ENCODE assay signal across 16 cellular contexts in the genomic region with DNA sequence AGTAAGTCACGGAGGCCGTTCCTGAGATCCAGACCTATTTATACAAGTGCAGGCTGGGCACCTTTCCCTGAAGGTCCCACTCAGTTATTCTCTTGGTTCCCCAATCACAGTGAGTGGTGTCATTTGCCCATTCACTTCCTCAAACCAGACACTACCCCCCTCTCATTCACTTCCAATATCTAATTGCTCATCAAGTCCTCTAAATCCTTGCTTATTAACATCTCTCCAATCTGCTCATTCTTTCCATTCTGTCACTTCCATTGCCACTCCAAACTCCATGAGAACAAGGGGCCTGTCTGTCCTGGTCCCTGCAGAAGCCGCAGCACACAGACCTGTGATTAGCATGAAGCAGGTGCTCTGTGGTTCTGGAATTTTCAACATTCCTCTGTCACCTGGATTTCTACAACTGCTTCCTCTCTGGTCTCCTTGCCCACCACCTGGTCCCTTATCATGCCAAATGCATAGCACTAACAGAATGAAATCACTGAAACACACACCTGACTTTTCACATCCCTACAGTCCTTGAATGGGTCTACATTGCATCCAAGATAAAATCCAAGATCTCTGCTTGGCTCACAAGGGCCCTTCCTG. TPM values are rescaled to one million over a fixed set of nuclear protein-coding genes. Genes with fewer than 3 reads are reported as not detected.
DNase-seq lines count a peak whose midpoint lies in the region; ATAC-seq, FAIRE-seq and TF ChIP-seq lines count a peak whose summit lies in the region.
"Had no signal": no experiment of that assay in that cellular context is flagged by ENCODE, and none has a peak within 500 bp of the region (broad histone marks: within the 10 kb centered on the region; RNA-seq: fewer than 3 reads in every experiment).

No MANE protein-coding gene starts in this region.

- H3K27me3 Mint-ChIP-seq in osteocyte (ENCODE audit: unreplicated experiment) = no peaks in the 10 kb centered on the region
- H3K27me3 Mint-ChIP-seq: naive thymus-derived CD4-positive, alpha-beta T cell had no signal

- 68% methylated on average over 3 of the region's 3 CpGs for WGBS in SK-N-SH (ENCODE audit: low lambda C conversion rate)
- WGBS in GM12878 (ENCODE audit: insufficient coverage, insufficient replicate concordance, low lambda C conversion rate, missing lambda C conversion rate) = 63% methylated on average over 3 of the region's 3 CpGs

- no peak overlapping the region for H3K4me3 Mint-ChIP-seq in osteocyte (ENCODE audit: unreplicated experiment)

- TF ChIP-seq CTCF in SK-N-SH (IDR thresholded peaks at IDR 0.05) (no peak), GM12878 (IDR thresholded peaks at IDR 0.05 in 2 of 3, conservative IDR thresholded peaks at IDR 0.05 in 1 of 3; ENCODE audit: control insufficient read depth in 2 of 3, extremely low read depth in 1 of 3, insufficient read depth in 1 of 3, low read depth in 3 of 3, low read length in 3 of 3) (no peak), neutrophil (IDR thresholded peaks at IDR 0.05) (no peak), osteocyte (IDR thresholded peaks at IDR 0.05) (no peak)

- no peaks in the 10 kb centered on the region; the same call in 1 of the 2 replicates for H4K20me1 ChIP-seq in SK-N-SH (ENCODE audit: insufficient read depth)
- H4K20me1 ChIP-seq in GM12878 (ENCODE audit: control insufficient read depth, insufficient read depth) = no peaks in the 10 kb centered on the region

- TF ChIP-seq POLR2A in GM12878 (IDR thresholded peaks at IDR 0.05; ENCODE audit: low read depth, low read length) = no peak

- FAIRE-seq in GM12878 (lab: Jason Lieb, UNC) = no peak
- FAIRE-seq: D721Med, K562 had no signal

- ATAC-seq in SK-N-SH treated with all-trans-retinoic acid at 6 μM for 48 hours (no peak), GM12878 (no peak)
- ATAC-seq: K562 had no signal

- H3K9me3 Mint-ChIP-seq in osteocyte (ENCODE audit: unreplicated experiment) = no peaks in the 10 kb centered on the region

- no peaks in the 10 kb centered on the region for H3K27me3 ChIP-seq in SK-N-SH (ENCODE audit: insufficient read depth)
- H3K27me3 ChIP-seq in GM12878 (replicated peaks in 1 of 2; ENCODE audit: control insufficient read depth in 2 of 2, insufficient read depth in 2 of 2, low read length in 1 of 2) = no peaks in the 10 kb centered on the region
- no peaks in the 10 kb centered on the region for H3K27me3 ChIP-seq in neutrophil
- H3K27me3 ChIP-seq: heart left ventricle, SJSA1 had no signal

- POLR2A ChIA-PET in SK-N-SH (lab: Yijun Ruan, JAX) = no interaction called here
- POLR2A ChIA-PET in GM12878 (lab: Charles Lee) = interaction anchor here (0.6 kb wide), 1 partner anchor 26 kb away, joined by 6 read pairs; no protein-coding TSS in a partner anchor

- H3K4me1 ChIP-seq in SK-N-SH (ENCODE audit: control insufficient read depth in 1 of 2, insufficient read depth in 2 of 2, low read depth in 1 of 2, low read length in 1 of 2) = peaks cover 0 to 27% of the 10 kb centered on the region in 2 experiments; a peak in 2 of 4 replicates
- peaks cover 13% of the 10 kb centered on the region for H3K4me1 ChIP-seq in GM12878 (ENCODE audit: control insufficient read depth, insufficient read depth, low read length)
- H3K4me1 ChIP-seq in neutrophil (ENCODE audit: control insufficient read depth in 1 of 2, insufficient read depth in 1 of 2, low read depth in 1 of 2, low read length in 1 of 2) = peaks cover 73 to 83% of the 10 kb centered on the region in 2 experiments

- H3K4me3 ChIP-seq in SK-N-SH (ENCODE audit: low read depth in 2 of 2, low read length in 1 of 2) (no peak overlapping the region), GM12878 (no peak overlapping the region), neutrophil (ENCODE audit: low read depth in 1 of 2, low read length in 1 of 2) (peak overlapping the region; percentile 23 to 46)
- H3K4me3 ChIP-seq: K562, left ventricle myocardium inferior, SJSA1 had no signal

- no peak for TF ChIP-seq RAD21 in SK-N-SH (IDR thresholded peaks at IDR 0.05; ENCODE audit: low read length)
- TF ChIP-seq RAD21 in GM12878 (IDR thresholded peaks at IDR 0.05; ENCODE audit: insufficient read depth, low read depth, low read length) = no peak

- no peak overlapping the region for H2AFZ ChIP-seq in SK-N-SH (ENCODE audit: low read depth)
- no peak overlapping the region for H2AFZ ChIP-seq in GM12878 (ENCODE audit: control insufficient read depth, low read depth, low read length)

- no TSS peak for BruUV-seq in GM12878 (replicated peaks; lab: Mats Ljungman, UMichigan)

- H3K27ac ChIP-seq in SK-N-SH (ENCODE audit: low read depth in 2 of 2, low read length in 1 of 2) (peak overlapping the region in 1 of 2 experiments; percentile 59; a peak in 1 of 4 replicates), GM12878 (ENCODE audit: control insufficient read depth, insufficient read depth) (no peak overlapping the region), neutrophil (peak overlapping the region; percentile 88)
- H3K27ac ChIP-seq: left ventricle myocardium inferior, SJSA1 had no signal

- in situ Hi-C loops in KBM-7 (cut with MboI; ENCODE audit: low pct_unique_long_range_greater_than_20kb, low sequenced_read_pairs) = no loop called here
- in situ Hi-C loops in GM12878 (cut with MboI) = no loop called here

- RAD21 ChIA-PET in GM12878 (lab: Charles Lee; ENCODE audit: unreplicated experiment) = no interaction called here

- H3K36me3 Mint-ChIP-seq in osteocyte (ENCODE audit: unreplicated experiment) = peaks cover 7% of the 10 kb centered on the region

- DNase-seq in SK-N-SH = no peak
- peak; percentile 27 for DNase-seq in KBM-7
- DNase-seq in GM12878 (ENCODE audit: low read depth, low spot score) = no peak
- DNase-seq in kidney glomerular epithelial cell (lab: John Stamatoyannopoulos, UW) = no peak
- no peak for DNase-seq in NCI-H2196 treated with DMSO at 0.1 percent for 48 hours (lab: John Stamatoyannopoulos, UW; ENCODE audit: unreplicated experiment)
- no peak for DNase-seq in osteocyte (ENCODE audit: extremely low spot score, unreplicated experiment)
- DNase-seq: 8988T; activated effector memory CD4-positive, alpha-beta T cell treated with Interleukin-2 at 50 U/mL for 16 hours; heart left ventricle; left ventricle myocardium inferior had no signal

- intact Hi-C loops in GM12878 (cut with micrococcal nuclease; ENCODE audit: unreplicated experiment) = no loop called here

- SMC1A ChIA-PET in GM12878 (lab: Charles Lee; ENCODE audit: uncharacterized antibody, unreplicated experiment) = no interaction called here

- H3K36me3 ChIP-seq in SK-N-SH (replicated peaks in 1 of 2; ENCODE audit: control insufficient read depth in 1 of 2, insufficient read depth in 2 of 2, low read length in 1 of 2) (no peaks in the 10 kb centered on the region), GM12878 (ENCODE audit: control insufficient read depth in 2 of 2, insufficient read depth in 2 of 2, low read length in 1 of 2) (no peaks in the 10 kb centered on the region), neutrophil (no peaks in the 10 kb centered on the region)
- H3K36me3 ChIP-seq: heart left ventricle, left ventricle myocardium inferior, SJSA1 had no signal

- H3K9ac ChIP-seq in SK-N-SH (no peak overlapping the region), GM12878 (ENCODE audit: control insufficient read depth, insufficient read depth, low read length) (no peak overlapping the region)

- TF ChIP-seq EP300 in SK-N-SH (IDR thresholded peaks at IDR 0.05; ENCODE audit: borderline replicate concordance in 1 of 2, low read depth in 1 of 2, low read length in 1 of 2) (no peak), GM12878 (IDR thresholded peaks at IDR 0.05; ENCODE audit: borderline replicate concordance in 1 of 2, control insufficient read depth in 1 of 2, low read depth in 2 of 2, low read length in 2 of 2) (no peak)

- no peak overlapping the region for H3K27ac Mint-ChIP-seq in osteocyte (ENCODE audit: unreplicated experiment)

- H3K4me1 Mint-ChIP-seq in osteocyte (ENCODE audit: unreplicated experiment) = peaks cover 26% of the 10 kb centered on the region

- no peaks in the 10 kb centered on the region for H3K9me2 ChIP-seq in SK-N-SH

- CTCF ChIA-PET in SK-N-SH (lab: Yijun Ruan, JAX) = no interaction called here
- CTCF ChIA-PET in GM12878 (lab: Yijun Ruan, JAX) = no interaction called here

- H3K9me3 ChIP-seq in SK-N-SH (no peaks in the 10 kb centered on the region), GM12878 (replicated peaks; ENCODE audit: control insufficient read depth, insufficient read depth, low read length) (no peaks in the 10 kb centered on the region; the same call in 2 of the 3 replicates), neutrophil (no peaks in the 10 kb centered on the region)
- H3K9me3 ChIP-seq: left ventricle myocardium inferior, SJSA1 had no signal

- H3K79me2 ChIP-seq in SK-N-SH (ENCODE audit: insufficient read depth) = peaks cover 93% of the 10 kb centered on the region
- no peaks in the 10 kb centered on the region; the same call in none of the 2 replicates for H3K79me2 ChIP-seq in GM12878 (ENCODE audit: control insufficient read depth, insufficient read depth, low read length)

- H3K4me2 ChIP-seq in SK-N-SH (peak overlapping the region; percentile 64; the same call in 1 of the 2 replicates), GM12878 (ENCODE audit: control insufficient read depth, insufficient read depth) (no peak overlapping the region)

- peaks cover 5% of the 10 kb centered on the region for H3F3A ChIP-seq in SK-N-SH (replicated peaks; ENCODE audit: insufficient read depth)

TF ChIP-seq in GM12878, 131 proteins besides CTCF, POLR2A, EP300 and RAD21 (continues in another document):
- TF ChIP-seq SPI1 (IDR thresholded peaks at IDR 0.05; ENCODE audit: borderline replicate concordance, insufficient read depth, low read depth, low read length) (peak; percentile 22; the same call in 1 of the 2 replicates), ZSCAN29 (IDR thresholded peaks at IDR 0.05) (no peak)

RNA-seq across cellular contexts. Expression of a gene that starts 55.8 kb away (rescaled TPM):
- polyA plus RNA-seq in SK-N-SH (2012; rRNA removed) = 7.9 and 8.1 TPM in 2 replicates
- 5.4 and 5.9 TPM in 2 replicates for polyA plus RNA-seq in SK-N-SH (2012; cell fraction: cytosol; rRNA removed)
- polyA plus RNA-seq in SK-N-SH (2012; cell fraction: nucleus; rRNA removed) = 15.5 and 24.6 TPM in 2 replicates
- 540 and 542 TPM in 2 replicates for total RNA-seq in GM12878 (2013; cell fraction: nucleolus; rRNA removed)
- total RNA-seq in GM12878 (2014; rRNA removed) = 36.5 and 38.5 TPM in 2 replicates
- 22.8 and 23.3 TPM in 2 replicates for total RNA-seq in GM12878 (2014; rRNA removed; fragmentation: Illumina TruSeq; extraction: Trizol)
- total RNA-seq in GM12878 (2021) = 46.3 and 51.2 TPM in 2 replicates
- polyA plus RNA-seq in GM12878 (2011; ENCODE audit: low read depth) = 16.7 TPM
- 50.7 and 55.4 TPM in 2 replicates for polyA plus RNA-seq in GM12878 (2011; rRNA removed)
- polyA plus RNA-seq in GM12878 (2011; cell fraction: cytosol; rRNA removed) = 40.5 and 61.2 TPM in 2 replicates
- polyA plus RNA-seq in GM12878 (2011; cell fraction: nucleus; rRNA removed) = 98.3 and 141 TPM in 2 replicates
- 14.8 and 21.3 TPM in 2 replicates for polyA plus RNA-seq in GM12878 (2012)
- 15.6 and 20.6 TPM in 2 replicates for polyA plus RNA-seq in GM12878 (2014; fragmentation: Illumina TruSeq; extraction: Trizol)
- polyA plus RNA-seq in GM12878 (2014; fragmentation: Nextera tagmentation; extraction: Ambion mirVana) = 10 to 100 TPM; 12.2 to 13.7 TPM
- 18.2 and 20.4 TPM in 2 replicates for polyA plus RNA-seq in GM12878 (2014; rRNA removed)
- polyA plus RNA-seq in GM12878 (2016; fragmentation: Nextera tagmentation; extraction: Ambion mirVana) = 10 to 100 TPM; 17.9 to 23.7 TPM
- polyA minus RNA-seq in GM12878 (2011; rRNA and poly(A)+ RNA removed) = 125 and 130 TPM in 2 replicates
- 52.1 and 57.6 TPM in 2 replicates for polyA minus RNA-seq in GM12878 (2011; cell fraction: cytosol; rRNA and poly(A)+ RNA removed)
- 137 and 248 TPM in 2 replicates for polyA minus RNA-seq in GM12878 (2011; cell fraction: nucleus; rRNA and poly(A)+ RNA removed)
- 51.6 and 54.4 TPM in 2 replicates for total RNA-seq in osteocyte

Comparison
In these comparisons a context has a peak if more than half of its experiments do, and no peak if none do; other contexts are left out.
1. H3K4me3 ChIP-seq: peak in neutrophil (2 of 2); none in SK-N-SH (0 of 2) and GM12878 (single experiment).